6 cellular contexts compared by ENCODE assay signal in genomic region chr19:38375748-38376147, GRCh38. TPM values are rescaled to one million over a fixed set of nuclear protein-coding genes. Genes with fewer than 3 reads are reported as not detected.
DNase-seq lines count a peak whose midpoint lies in the region; ATAC-seq and TF ChIP-seq lines count a peak whose summit lies in the region.

No MANE protein-coding gene starts in this region.

- peaks cover 30% of the 10 kb centered on the region for H3K4me1 Mint-ChIP-seq in CD8-positive, alpha-beta T cell (ENCODE audit: low read depth)
- H3K4me1 Mint-ChIP-seq in activated CD4-positive, alpha-beta memory T cell treated with anti-CD3 and anti-CD28 coated beads, Interleukin-2, amount 10 ng/mL, durations not matched to agents 7 days and 5 days, result peaks cover 30% of the 10 kb centered on the region

- POLR2A ChIA-PET in CD8-positive, alpha-beta T cell (lab: Charles Lee), result interaction anchor here (1.1 to 3.2 kb wide), 3 partner anchors 14 to 27 kb away, joined by 3 to 37 read pairs (median 4); partner anchors contain the start of gene FAM98C
- POLR2A ChIA-PET in activated CD4-positive, alpha-beta memory T cell treated with anti-CD3 and anti-CD28 coated beads, Interleukin-2, amount 10 ng/mL, durations not matched to agents 7 days and 5 days (lab: Charles Lee), result interaction anchor here (1.1 to 2.9 kb wide), 4 partner anchors 9 to 40 kb away, joined by 3 to 16 read pairs (median 6); partner anchors contain the start of gene GGN

- peak overlapping the region; percentile 99 for H3K4me3 Mint-ChIP-seq in CD8-positive, alpha-beta T cell
- H3K4me3 Mint-ChIP-seq in activated CD4-positive, alpha-beta memory T cell treated with anti-CD3 and anti-CD28 coated beads, Interleukin-2, amount 10 ng/mL, durations not matched to agents 7 days and 5 days, result peak overlapping the region; percentile 97

- H3K27me3 ChIP-seq in CD8-positive, alpha-beta T cell (ENCODE audit: insufficient read depth, low read length), result no peaks in the 10 kb centered on the region
- no peaks in the 10 kb centered on the region for H3K27me3 ChIP-seq in lower lobe of right lung (ENCODE audit: low read depth)

- H3K4me1 ChIP-seq in CD8-positive, alpha-beta T cell (ENCODE audit: insufficient read depth, low read length), result peaks cover 19% of the 10 kb centered on the region
- H3K4me1 ChIP-seq in lower lobe of right lung, result peaks cover 17% of the 10 kb centered on the region

- no peak overlapping the region for H3K27ac Mint-ChIP-seq in CD8-positive, alpha-beta T cell
- peak overlapping the region; percentile 92 for H3K27ac Mint-ChIP-seq in activated CD4-positive, alpha-beta memory T cell treated with anti-CD3 and anti-CD28 coated beads, Interleukin-2, amount 10 ng/mL, durations not matched to agents 7 days and 5 days

- no peak for DNase-seq in CD8-positive, alpha-beta T cell
- DNase-seq in activated CD4-positive, alpha-beta memory T cell treated with anti-CD3 and anti-CD28 coated beads, Interleukin-2, amount 10 ng/mL, durations not matched to agents 7 days and 5 days, result no peak
- DNase-seq in lower lobe of right lung, result no peak

- CTCF ChIA-PET in CD8-positive, alpha-beta T cell (lab: Charles Lee), result interaction anchor here (1.0 to 3.5 kb wide), 3 partner anchors 27 to 259 kb away, joined by 3 to 22 read pairs (median 7); partner anchors contain the start of gene FAM98C
- CTCF ChIA-PET in activated CD4-positive, alpha-beta memory T cell treated with anti-CD3 and anti-CD28 coated beads, Interleukin-2, amount 10 ng/mL, durations not matched to agents 7 days and 5 days (lab: Charles Lee), result interaction anchor here (0.6 to 3.2 kb wide), 4 partner anchors 9 to 555 kb away, joined by 3 to 32 read pairs (median 4); partner anchors contain the start of genes FAM98C, MRPS12 and SARS2

- peaks cover 3% of the 10 kb centered on the region for H3K27me3 Mint-ChIP-seq in CD8-positive, alpha-beta T cell (ENCODE audit: low read depth)
- H3K27me3 Mint-ChIP-seq in activated CD4-positive, alpha-beta memory T cell treated with anti-CD3 and anti-CD28 coated beads, Interleukin-2, amount 10 ng/mL, durations not matched to agents 7 days and 5 days, result peaks cover 4% of the 10 kb centered on the region

- no peaks in the 10 kb centered on the region for H3K9me3 ChIP-seq in CD8-positive, alpha-beta T cell (ENCODE audit: low read length)
- H3K9me3 ChIP-seq in lower lobe of right lung, result no peaks in the 10 kb centered on the region

- no peak for ATAC-seq in CD8-positive, alpha-beta T cell
- no peak for ATAC-seq in lower lobe of right lung
- no peak for ATAC-seq in HG02938 (IDR thresholded peaks at IDR 0.05; ENCODE audit: unreplicated experiment)
- no peak for ATAC-seq in HG03196 (IDR thresholded peaks at IDR 0.05; ENCODE audit: unreplicated experiment)
- ATAC-seq in HG02610 (IDR thresholded peaks at IDR 0.05; ENCODE audit: unreplicated experiment), result no peak

- H3K36me3 Mint-ChIP-seq in CD8-positive, alpha-beta T cell, result peaks cover 43% of the 10 kb centered on the region
- peaks cover 32% of the 10 kb centered on the region for H3K36me3 Mint-ChIP-seq in activated CD4-positive, alpha-beta memory T cell treated with anti-CD3 and anti-CD28 coated beads, Interleukin-2, amount 10 ng/mL, durations not matched to agents 7 days and 5 days (ENCODE audit: low read depth)

- H3K4me3 ChIP-seq in CD8-positive, alpha-beta T cell (ENCODE audit: low read depth, low read length), result peak overlapping the region; percentile 84
- H3K4me3 ChIP-seq in lower lobe of right lung, result peak overlapping the region; percentile 95

- no peak for TF ChIP-seq CTCF in CD8-positive, alpha-beta T cell (IDR thresholded peaks at IDR 0.05)
- TF ChIP-seq CTCF in lower lobe of right lung (IDR thresholded peaks at IDR 0.05), result no peak

- no peaks in the 10 kb centered on the region for H3K9me3 Mint-ChIP-seq in CD8-positive, alpha-beta T cell
- H3K9me3 Mint-ChIP-seq in activated CD4-positive, alpha-beta memory T cell treated with anti-CD3 and anti-CD28 coated beads, Interleukin-2, amount 10 ng/mL, durations not matched to agents 7 days and 5 days, result no peaks in the 10 kb centered on the region

- peaks cover 25% of the 10 kb centered on the region for H3K36me3 ChIP-seq in CD8-positive, alpha-beta T cell (ENCODE audit: insufficient read depth, low read length)
- peaks cover 43% of the 10 kb centered on the region for H3K36me3 ChIP-seq in lower lobe of right lung

- intact Hi-C loops in CD8-positive, alpha-beta T cell (cut with DNase I, micrococcal nuclease), result loop anchor here (1.0 to 10.0 kb wide), 3 partner anchors 12 to 1069 kb away; partner anchors contain the start of genes SUPT5H (in 2 of the 2) and FAM98C (in 1 of the 2)
- intact Hi-C loops in lower lobe of right lung (cut with DNase I), result no loop called here

- no peak overlapping the region for H3K27ac ChIP-seq in CD8-positive, alpha-beta T cell (ENCODE audit: low read depth, low read length)
- H3K27ac ChIP-seq in lower lobe of right lung, result no peak overlapping the region

RNA-seq across cellular contexts. Expression of gene PSMD8, which starts 1.4 kb away (rescaled TPM):
- 10 to 100 TPM; 71.5 to 75.1 TPM for total RNA-seq in CD8-positive, alpha-beta T cell
- total RNA-seq in activated CD4-positive, alpha-beta memory T cell treated with anti-CD3 and anti-CD28 coated beads, Interleukin-2, amount 10 ng/mL, durations not matched to agents 7 days and 5 days, result 100 to 1,000 TPM; 167 to 178 TPM
- 113 TPM for total RNA-seq in lower lobe of right lung

RNA-seq across cellular contexts. Expression of gene GGN, which starts 12.1 kb away (rescaled TPM):
- under 1 TPM in 1 of 2 experiments, not detected in 1; 0.67 TPM for total RNA-seq in CD8-positive, alpha-beta T cell
- total RNA-seq in activated CD4-positive, alpha-beta memory T cell treated with anti-CD3 and anti-CD28 coated beads, Interleukin-2, amount 10 ng/mL, durations not matched to agents 7 days and 5 days, result under 1 TPM; 0.28 to 0.40 TPM
- 0.59 TPM for total RNA-seq in lower lobe of right lung

RNA-seq across cellular contexts. Expression of gene SPRED3, which starts 12.7 kb away (rescaled TPM):
- under 1 TPM; 0.68 to 1.00 TPM for total RNA-seq in CD8-positive, alpha-beta T cell
- 1 to 10 TPM; 2.1 to 3.8 TPM for total RNA-seq in activated CD4-positive, alpha-beta memory T cell treated with anti-CD3 and anti-CD28 coated beads, Interleukin-2, amount 10 ng/mL, durations not matched to agents 7 days and 5 days
- 0.62 TPM for total RNA-seq in lower lobe of right lung

RNA-seq across cellular contexts. Expression of gene FAM98C, which starts 27.1 kb away (rescaled TPM):
- 10 to 100 TPM; 28.2 to 29.3 TPM for total RNA-seq in CD8-positive, alpha-beta T cell
- 10 to 100 TPM; 34.7 to 36.5 TPM for total RNA-seq in activated CD4-positive, alpha-beta memory T cell treated with anti-CD3 and anti-CD28 coated beads, Interleukin-2, amount 10 ng/mL, durations not matched to agents 7 days and 5 days
- total RNA-seq in lower lobe of right lung, result 21.1 TPM

RNA-seq across cellular contexts. Expression of gene CATSPERG, which starts 40.1 kb away (rescaled TPM):
- 10 to 100 TPM; 15.3 TPM for total RNA-seq in CD8-positive, alpha-beta T cell
- total RNA-seq in activated CD4-positive, alpha-beta memory T cell treated with anti-CD3 and anti-CD28 coated beads, Interleukin-2, amount 10 ng/mL, durations not matched to agents 7 days and 5 days, result 1 to 10 TPM; 5.3 to 5.7 TPM
- total RNA-seq in lower lobe of right lung, result 10.9 TPM
